ENCODE assay signal across 13 cellular contexts in the genomic region with DNA sequence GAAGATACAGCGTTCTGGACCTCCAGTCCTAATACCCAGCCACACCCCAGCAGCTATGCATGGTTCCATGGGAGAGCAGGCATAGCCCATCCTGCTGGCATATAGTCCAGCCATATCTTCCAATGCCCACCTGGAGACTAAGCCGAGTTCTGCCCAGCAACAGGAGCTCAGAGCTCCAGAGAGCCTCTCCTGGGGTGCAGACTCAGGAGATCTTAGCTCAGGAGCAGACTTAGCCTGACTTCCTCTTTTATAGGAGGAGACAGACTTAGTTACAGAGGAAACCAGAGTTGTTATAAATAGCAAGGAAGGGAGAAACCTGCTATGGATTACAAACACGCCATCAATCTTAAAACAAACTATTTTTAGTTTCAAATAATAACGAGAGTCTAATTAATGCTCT. TPM values are rescaled to one million over a fixed set of nuclear protein-coding genes. Genes with fewer than 3 reads are reported as not detected.
DNase-seq lines count a peak whose midpoint lies in the region; ATAC-seq and TF ChIP-seq lines count a peak whose summit lies in the region.
"Had no signal": no experiment of that assay in that cellular context is flagged by ENCODE, and none has a peak within 500 bp of the region (broad histone marks: within the 10 kb centered on the region; RNA-seq: fewer than 3 reads in every experiment).

No MANE protein-coding gene starts in this region.

- H3K27ac ChIP-seq in neural progenitor cell, result no peak overlapping the region
- H3K27ac ChIP-seq: psoas muscle had no signal

- H3K4me1 ChIP-seq in neural progenitor cell, result peaks cover 23% of the 10 kb centered on the region

- no peak overlapping the region for H3K4me3 ChIP-seq in neural progenitor cell
- H3K4me3 ChIP-seq: psoas muscle had no signal

- peaks cover 12% of the 10 kb centered on the region for H3F3A ChIP-seq in neural progenitor cell (ENCODE audit: low read depth)

- H3K9me3 ChIP-seq in neural progenitor cell (ENCODE audit: low read depth), result no peaks in the 10 kb centered on the region
- H3K9me3 ChIP-seq: psoas muscle had no signal

- no peaks in the 10 kb centered on the region for H3K9me3 Mint-ChIP-seq in activated CD4-positive, alpha-beta T cell treated with anti-CD3 and anti-CD28 coated beads for 36 hours (ENCODE audit: low read depth)
- H3K9me3 Mint-ChIP-seq in activated T-helper 2 cell treated with anti-CD3 and anti-CD28 coated beads, Interferon-gamma antibody, Interleukin-2, Interleukin-4, amounts not matched to agents 10 μg/mL and 5 μg/mL and 100 μg/mL, durations not matched to agents 14 hours and 24 hours and 36 hours, result no peaks in the 10 kb centered on the region
- no peaks in the 10 kb centered on the region for H3K9me3 Mint-ChIP-seq in neural progenitor cell
- no peaks in the 10 kb centered on the region for H3K9me3 Mint-ChIP-seq in type B pancreatic cell

- intact Hi-C loops in activated CD4-positive, alpha-beta T cell treated with anti-CD3 and anti-CD28 coated beads for 36 hours (cut with DNase I, micrococcal nuclease), result loop anchor here in 1 of 2 experiments (10.0 kb wide), 1 partner anchor 622 kb away; no protein-coding TSS in a partner anchor
- intact Hi-C loops in activated T-helper 2 cell treated with anti-CD3 and anti-CD28 coated beads, Interferon-gamma antibody, Interleukin-2, Interleukin-4, amounts not matched to agents 10 μg/mL and 5 μg/mL and 100 μg/mL, durations not matched to agents 14 hours and 24 hours and 36 hours (cut with micrococcal nuclease), result loop anchor here (5.0 kb wide), 1 partner anchor 139 kb away; no protein-coding TSS in a partner anchor

- DNase-seq in activated CD4-positive, alpha-beta T cell treated with anti-CD3 and anti-CD28 coated beads for 36 hours, result no peak
- DNase-seq in activated CD4-positive, alpha-beta T cell treated with anti-CD3 and anti-CD28 coated beads for 48 hours, result no peak
- DNase-seq in MV-4-11 (lab: John Stamatoyannopoulos, UW), result peak; percentile 86
- no peak for DNase-seq in activated T-helper 2 cell treated with anti-CD3 and anti-CD28 coated beads, Interferon-gamma antibody, Interleukin-2, Interleukin-4, amounts not matched to agents 10 μg/mL and 5 μg/mL and 100 μg/mL, durations not matched to agents 14 hours and 24 hours and 36 hours (ENCODE audit: low spot score)
- DNase-seq in neural progenitor cell (ENCODE audit: low spot score), result no peak
- no peak for DNase-seq in stimulated activated CD4-positive, alpha-beta T cell treated with anti-CD3 and anti-CD28 coated beads, Interleukin-4, amount 100 ng/mL, for 24 hours
- DNase-seq in type B pancreatic cell (ENCODE audit: extremely low spot score, unreplicated experiment), result no peak
- DNase-seq: activated CD4-positive, CD25-positive, alpha-beta regulatory T cell treated with anti-CD3 and anti-CD28 coated beads, Interleukin-2, amount 50 U/mL, for 72 hours; NCI-H2171; psoas muscle; stimulated activated CD4-positive, alpha-beta T cell treated with anti-CD3 and anti-CD28 coated beads, Interleukin-4, amount 100 ng/mL, for 1 hour had no signal

- no peak overlapping the region for H3K9ac ChIP-seq in neural progenitor cell

- TF ChIP-seq CTCF in neural progenitor cell (IDR thresholded peaks at IDR 0.05) (no peak), type B pancreatic cell (conservative IDR thresholded peaks at IDR 0.05) (no peak)

- H3K36me3 ChIP-seq in neural progenitor cell, result no peaks in the 10 kb centered on the region

- H4K20me1 ChIP-seq in neural progenitor cell (ENCODE audit: low read depth), result peaks cover 5% of the 10 kb centered on the region

- H3K27me3 Mint-ChIP-seq in activated CD4-positive, alpha-beta T cell treated with anti-CD3 and anti-CD28 coated beads for 36 hours, result no peaks in the 10 kb centered on the region
- no peaks in the 10 kb centered on the region for H3K27me3 Mint-ChIP-seq in activated T-helper 2 cell treated with anti-CD3 and anti-CD28 coated beads, Interferon-gamma antibody, Interleukin-2, Interleukin-4, amounts not matched to agents 10 μg/mL and 5 μg/mL and 100 μg/mL, durations not matched to agents 14 hours and 24 hours and 36 hours (ENCODE audit: low read depth)
- H3K27me3 Mint-ChIP-seq in neural progenitor cell (ENCODE audit: insufficient read depth, low read depth) (peaks cover 17% of the 10 kb centered on the region), type B pancreatic cell (peaks cover 16% of the 10 kb centered on the region)
- H3K27me3 Mint-ChIP-seq: activated naive CD8-positive, alpha-beta T cell had no signal

- H3K27ac Mint-ChIP-seq in activated CD4-positive, alpha-beta T cell treated with anti-CD3 and anti-CD28 coated beads for 36 hours, result peak overlapping the region; percentile 16
- peak overlapping the region; percentile 25 for H3K27ac Mint-ChIP-seq in activated T-helper 2 cell treated with anti-CD3 and anti-CD28 coated beads, Interferon-gamma antibody, Interleukin-2, Interleukin-4, amounts not matched to agents 10 μg/mL and 5 μg/mL and 100 μg/mL, durations not matched to agents 14 hours and 24 hours and 36 hours
- H3K27ac Mint-ChIP-seq in neural progenitor cell (peak overlapping the region; percentile 63), type B pancreatic cell (no peak overlapping the region)
- H3K27ac Mint-ChIP-seq: activated naive CD8-positive, alpha-beta T cell had no signal

- CTCF ChIA-PET in activated CD4-positive, alpha-beta T cell treated with anti-CD3 and anti-CD28 coated beads for 36 hours (lab: Charles Lee), result interaction anchor here (0.6 to 2.0 kb wide), 9 partner anchors 8 to 170 kb away, joined by 3 to 17 read pairs (median 4); no protein-coding TSS in a partner anchor

- no peak overlapping the region for H3K4me2 ChIP-seq in neural progenitor cell

- no peaks in the 10 kb centered on the region for H3K79me2 ChIP-seq in neural progenitor cell (ENCODE audit: low read depth)

- H3K4me1 Mint-ChIP-seq in activated CD4-positive, alpha-beta T cell treated with anti-CD3 and anti-CD28 coated beads for 36 hours, result peaks cover 46% of the 10 kb centered on the region
- H3K4me1 Mint-ChIP-seq in activated T-helper 2 cell treated with anti-CD3 and anti-CD28 coated beads, Interferon-gamma antibody, Interleukin-2, Interleukin-4, amounts not matched to agents 10 μg/mL and 5 μg/mL and 100 μg/mL, durations not matched to agents 14 hours and 24 hours and 36 hours (ENCODE audit: low read depth), result peaks cover 44% of the 10 kb centered on the region
- H3K4me1 Mint-ChIP-seq in neural progenitor cell (peaks cover 43% of the 10 kb centered on the region), type B pancreatic cell (ENCODE audit: unreplicated experiment) (peaks cover 25% of the 10 kb centered on the region)

- no peak overlapping the region for H3K4me3 Mint-ChIP-seq in activated CD4-positive, alpha-beta T cell treated with anti-CD3 and anti-CD28 coated beads for 36 hours
- H3K4me3 Mint-ChIP-seq in activated T-helper 2 cell treated with anti-CD3 and anti-CD28 coated beads, Interferon-gamma antibody, Interleukin-2, Interleukin-4, amounts not matched to agents 10 μg/mL and 5 μg/mL and 100 μg/mL, durations not matched to agents 14 hours and 24 hours and 36 hours (ENCODE audit: low read depth), result peak overlapping the region; percentile 10
- H3K4me3 Mint-ChIP-seq in neural progenitor cell (peak overlapping the region; percentile 7), type B pancreatic cell (no peak overlapping the region)
- H3K4me3 Mint-ChIP-seq: activated naive CD8-positive, alpha-beta T cell had no signal

- peaks cover 7% of the 10 kb centered on the region for H3K36me3 Mint-ChIP-seq in activated CD4-positive, alpha-beta T cell treated with anti-CD3 and anti-CD28 coated beads for 36 hours (ENCODE audit: low read depth)
- H3K36me3 Mint-ChIP-seq in activated T-helper 2 cell treated with anti-CD3 and anti-CD28 coated beads, Interferon-gamma antibody, Interleukin-2, Interleukin-4, amounts not matched to agents 10 μg/mL and 5 μg/mL and 100 μg/mL, durations not matched to agents 14 hours and 24 hours and 36 hours (ENCODE audit: low read depth), result peaks cover 7% of the 10 kb centered on the region
- H3K36me3 Mint-ChIP-seq in neural progenitor cell (no peaks in the 10 kb centered on the region), type B pancreatic cell (no peaks in the 10 kb centered on the region)
- H3K36me3 Mint-ChIP-seq: activated naive CD8-positive, alpha-beta T cell had no signal

- H3K27me3 ChIP-seq in neural progenitor cell, result peaks cover 9% of the 10 kb centered on the region

- ATAC-seq in activated CD4-positive, alpha-beta T cell treated with anti-CD3 and anti-CD28 coated beads for 36 hours, result no peak
- no peak for ATAC-seq in HG02840 (IDR thresholded peaks at IDR 0.05; ENCODE audit: low FRiP score, unreplicated experiment)
- ATAC-seq: psoas muscle had no signal

- H2AFZ ChIP-seq in neural progenitor cell (replicated peaks), result no peak overlapping the region

- POLR2A ChIA-PET in activated CD4-positive, alpha-beta T cell treated with anti-CD3 and anti-CD28 coated beads for 36 hours (lab: Charles Lee), result no interaction called here

RNA-seq across cellular contexts. Expression of gene KIF21B, which starts 3.2 kb away (rescaled TPM):
- 10 to 100 TPM; 62.8 to 67.1 TPM for total RNA-seq in activated CD4-positive, alpha-beta T cell treated with anti-CD3 and anti-CD28 coated beads for 36 hours
- total RNA-seq in activated T-helper 2 cell treated with anti-CD3 and anti-CD28 coated beads, Interferon-gamma antibody, Interleukin-2, Interleukin-4, amounts not matched to agents 10 μg/mL and 5 μg/mL and 100 μg/mL, durations not matched to agents 14 hours and 24 hours and 36 hours, result 50.4 and 53.2 TPM in 2 replicates
- total RNA-seq in neural progenitor cell (ENCODE audit: low replicate concordance) (6.4 and 15.6 TPM in 2 replicates), type B pancreatic cell (ENCODE audit: low replicate concordance) (0.79 and 7.6 TPM in 2 replicates)

Comparison
In these comparisons a context has a peak if more than half of its experiments do, and no peak if none do; other contexts are left out.
1. H3K4me3 Mint-ChIP-seq: peak in activated T-helper 2 cell treated with anti-CD3 and anti-CD28 coated beads, Interferon-gamma antibody, Interleukin-2, Interleukin-4, amounts not matched to agents 10 μg/mL and 5 μg/mL and 100 μg/mL, durations not matched to agents 14 hours and 24 hours and 36 hours (single experiment) and neural progenitor cell (single experiment); none in activated CD4-positive, alpha-beta T cell treated with anti-CD3 and anti-CD28 coated beads for 36 hours (single experiment) and type B pancreatic cell (single experiment).